14 cellular contexts compared by ENCODE assay signal in the genomic region with DNA sequence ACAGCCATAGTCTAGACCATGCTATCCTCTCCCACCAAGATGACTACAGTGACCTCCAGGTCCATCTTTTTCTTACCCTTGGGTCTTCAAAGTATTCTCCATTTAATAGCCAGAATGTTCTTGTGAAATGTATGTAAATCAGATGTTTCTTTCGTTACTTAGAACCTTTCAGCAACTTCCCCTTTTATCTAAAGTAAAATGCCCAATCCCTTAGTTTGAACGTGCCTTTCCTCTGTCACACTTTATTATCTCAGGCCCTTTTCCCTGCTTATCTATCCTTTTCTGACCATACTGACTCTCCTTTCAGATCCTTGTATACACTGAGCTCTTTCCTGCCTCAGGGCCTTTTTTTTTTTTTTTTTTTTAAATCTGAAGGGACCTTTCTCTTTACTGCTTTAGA. TPM values are rescaled to one million over a fixed set of nuclear protein-coding genes. Genes with fewer than 3 reads are reported as not detected.
DNase-seq lines count a peak whose midpoint lies in the region; ATAC-seq, FAIRE-seq and TF ChIP-seq lines count a peak whose summit lies in the region.
"Had no signal": no experiment of that assay in that cellular context is flagged by ENCODE, and none has a peak within 500 bp of the region (broad histone marks: within the 10 kb centered on the region; RNA-seq: fewer than 3 reads in every experiment).

No MANE protein-coding gene starts in this region.

- H3K4me3 ChIP-seq in NB4 (ENCODE audit: low read depth, low read length) (no peak overlapping the region), smooth muscle cell (no peak overlapping the region), small intestine (ENCODE audit: low read depth in 1 of 2, low read length in 2 of 2) (no peak overlapping the region)
- H3K4me3 ChIP-seq: gastrocnemius medialis had no signal

- intact Hi-C loops in activated naive CD4-positive, alpha-beta T cell treated with anti-CD3 and anti-CD28 coated beads for 36 hours (cut with micrococcal nuclease) = no loop called here
- intact Hi-C loops in activated T-helper 1 cell treated with anti-CD3 and anti-CD28 coated beads, Interleukin-12 subunit alpha, Interleukin-12 subunit beta, Interleukin-2, Interleukin-4 antibody, amounts not matched to agents 30 ng/mL and 10 ng/mL and 1 ng/mL, durations not matched to agents 14 hours and 24 hours and 36 hours (cut with micrococcal nuclease) = no loop called here

- H3K36me3 ChIP-seq in smooth muscle cell (ENCODE audit: low read depth) (no peaks in the 10 kb centered on the region), small intestine (ENCODE audit: control insufficient read depth in 2 of 2, insufficient read depth in 2 of 2, low read length in 2 of 2) (peaks cover 10 to 11% of the 10 kb centered on the region in 2 donors)
- H3K36me3 ChIP-seq: gastrocnemius medialis had no signal

- TF ChIP-seq POLR2A in NB4 (IDR thresholded peaks at IDR 0.05; ENCODE audit: extremely low read depth, insufficient read length) = no peak

- H3K9me3 Mint-ChIP-seq in activated naive CD4-positive, alpha-beta T cell treated with anti-CD3 and anti-CD28 coated beads for 36 hours = no peaks in the 10 kb centered on the region
- no peaks in the 10 kb centered on the region for H3K9me3 Mint-ChIP-seq in activated T-helper 1 cell treated with anti-CD3 and anti-CD28 coated beads, Interleukin-12 subunit alpha, Interleukin-12 subunit beta, Interleukin-2, Interleukin-4 antibody, amounts not matched to agents 30 ng/mL and 10 ng/mL and 1 ng/mL, durations not matched to agents 14 hours and 24 hours and 36 hours
- H3K9me3 Mint-ChIP-seq: activated T-cell treated with anti-CD3 and anti-CD28 coated beads, Interleukin-2, amount 50 U/mL, for 4 hours had no signal

- no peak overlapping the region for H3K4me2 ChIP-seq in smooth muscle cell

- no peak for DNase-seq in activated naive CD4-positive, alpha-beta T cell treated with anti-CD3 and anti-CD28 coated beads for 36 hours
- no peak for DNase-seq in activated naive CD4-positive, alpha-beta T cell treated with anti-CD3 and anti-CD28 coated beads, Interleukin-2, amount 50 U/mL, for 16 hours
- DNase-seq in NB4 (ENCODE audit: low read depth) (peak; percentile 39), smooth muscle cell (lab: John Stamatoyannopoulos, UW; ENCODE audit: unreplicated experiment) (no peak), superior temporal gyrus (ENCODE audit: extremely low spot score) (no peak), small intestine (no peak)
- no peak for DNase-seq in activated T-helper 1 cell treated with anti-CD3 and anti-CD28 coated beads, Interleukin-12 subunit alpha, Interleukin-12 subunit beta, Interleukin-2, Interleukin-4 antibody, amounts not matched to agents 30 ng/mL and 10 ng/mL and 1 ng/mL, durations not matched to agents 14 hours and 24 hours and 36 hours (ENCODE audit: low spot score)
- DNase-seq: activated T-cell treated with anti-CD3 and anti-CD28 coated beads, Interleukin-2, amount 50 U/mL, for 4 hours; DND-41; gastrocnemius medialis; midbrain; NCI-H510A had no signal

- no peak overlapping the region for H3K4me3 Mint-ChIP-seq in activated naive CD4-positive, alpha-beta T cell treated with anti-CD3 and anti-CD28 coated beads for 36 hours
- no peak overlapping the region for H3K4me3 Mint-ChIP-seq in activated T-helper 1 cell treated with anti-CD3 and anti-CD28 coated beads, Interleukin-12 subunit alpha, Interleukin-12 subunit beta, Interleukin-2, Interleukin-4 antibody, amounts not matched to agents 30 ng/mL and 10 ng/mL and 1 ng/mL, durations not matched to agents 14 hours and 24 hours and 36 hours
- H3K4me3 Mint-ChIP-seq: activated T-cell treated with anti-CD3 and anti-CD28 coated beads, Interleukin-2, amount 50 U/mL, for 4 hours had no signal

- no peak for FAIRE-seq in small intestine (lab: Jason Lieb, UNC)

- no peaks in the 10 kb centered on the region for H3K9me3 ChIP-seq in smooth muscle cell (replicated peaks; ENCODE audit: low read depth)
- H3K9me3 ChIP-seq in small intestine (ENCODE audit: control insufficient read depth, low read depth) = no peaks in the 10 kb centered on the region
- H3K9me3 ChIP-seq: gastrocnemius medialis had no signal

- no peak overlapping the region for H2AFZ ChIP-seq in smooth muscle cell (ENCODE audit: low read depth)

- peaks cover 5% of the 10 kb centered on the region for H3F3A ChIP-seq in smooth muscle cell (ENCODE audit: low read depth)

- H3K4me1 ChIP-seq in smooth muscle cell (ENCODE audit: low read depth) = no peaks in the 10 kb centered on the region
- no peaks in the 10 kb centered on the region for H3K4me1 ChIP-seq in small intestine (ENCODE audit: control insufficient read depth in 2 of 2, insufficient read depth in 1 of 2, low read depth in 1 of 2, low read length in 1 of 2)
- H3K4me1 ChIP-seq: gastrocnemius medialis had no signal

- H3K9ac ChIP-seq in smooth muscle cell (ENCODE audit: low read depth) = no peak overlapping the region

- H3K27ac ChIP-seq in smooth muscle cell (ENCODE audit: low read depth) = peak overlapping the region; percentile 35
- no peak overlapping the region for H3K27ac ChIP-seq in small intestine (ENCODE audit: low read depth in 1 of 2, low read length in 1 of 2)
- H3K27ac ChIP-seq: gastrocnemius medialis, VCaP had no signal

- H3K27me3 Mint-ChIP-seq in activated naive CD4-positive, alpha-beta T cell treated with anti-CD3 and anti-CD28 coated beads for 36 hours (ENCODE audit: low read depth) = no peaks in the 10 kb centered on the region
- H3K27me3 Mint-ChIP-seq in activated T-helper 1 cell treated with anti-CD3 and anti-CD28 coated beads, Interleukin-12 subunit alpha, Interleukin-12 subunit beta, Interleukin-2, Interleukin-4 antibody, amounts not matched to agents 30 ng/mL and 10 ng/mL and 1 ng/mL, durations not matched to agents 14 hours and 24 hours and 36 hours (ENCODE audit: insufficient read depth) = no peaks in the 10 kb centered on the region

- H3K4me1 Mint-ChIP-seq in activated naive CD4-positive, alpha-beta T cell treated with anti-CD3 and anti-CD28 coated beads for 36 hours (ENCODE audit: low read depth) = peaks cover 11% of the 10 kb centered on the region
- peaks cover 5% of the 10 kb centered on the region for H3K4me1 Mint-ChIP-seq in activated T-helper 1 cell treated with anti-CD3 and anti-CD28 coated beads, Interleukin-12 subunit alpha, Interleukin-12 subunit beta, Interleukin-2, Interleukin-4 antibody, amounts not matched to agents 30 ng/mL and 10 ng/mL and 1 ng/mL, durations not matched to agents 14 hours and 24 hours and 36 hours (ENCODE audit: low read depth)

- H3K27ac Mint-ChIP-seq in activated naive CD4-positive, alpha-beta T cell treated with anti-CD3 and anti-CD28 coated beads for 36 hours = peak overlapping the region; percentile 3
- peak overlapping the region; percentile 5 for H3K27ac Mint-ChIP-seq in activated T-helper 1 cell treated with anti-CD3 and anti-CD28 coated beads, Interleukin-12 subunit alpha, Interleukin-12 subunit beta, Interleukin-2, Interleukin-4 antibody, amounts not matched to agents 30 ng/mL and 10 ng/mL and 1 ng/mL, durations not matched to agents 14 hours and 24 hours and 36 hours

- peaks cover 25% of the 10 kb centered on the region for H3K36me3 Mint-ChIP-seq in activated naive CD4-positive, alpha-beta T cell treated with anti-CD3 and anti-CD28 coated beads for 36 hours (ENCODE audit: low read depth)
- peaks cover 18% of the 10 kb centered on the region for H3K36me3 Mint-ChIP-seq in activated T-helper 1 cell treated with anti-CD3 and anti-CD28 coated beads, Interleukin-12 subunit alpha, Interleukin-12 subunit beta, Interleukin-2, Interleukin-4 antibody, amounts not matched to agents 30 ng/mL and 10 ng/mL and 1 ng/mL, durations not matched to agents 14 hours and 24 hours and 36 hours (ENCODE audit: low read depth)

- H4K20me1 ChIP-seq in smooth muscle cell (ENCODE audit: low read depth) = peaks cover 98% of the 10 kb centered on the region

- H3K27me3 ChIP-seq in smooth muscle cell (ENCODE audit: low read depth) = no peaks in the 10 kb centered on the region
- no peaks in the 10 kb centered on the region for H3K27me3 ChIP-seq in small intestine (ENCODE audit: control insufficient read depth in 2 of 2, insufficient read depth in 2 of 2, low read length in 2 of 2)
- H3K27me3 ChIP-seq: gastrocnemius medialis had no signal

- no peak for TF ChIP-seq CTCF in NB4 (IDR thresholded peaks at IDR 0.05; ENCODE audit: low read depth, low read length)
- no peak for TF ChIP-seq CTCF in smooth muscle cell (IDR thresholded peaks at IDR 0.05; ENCODE audit: borderline replicate concordance, insufficient read depth, poor library complexity, severe bottlenecking)

- H3K79me2 ChIP-seq in smooth muscle cell (ENCODE audit: low read depth) = peaks cover 68% of the 10 kb centered on the region

- no peak for ATAC-seq in HG02571 (IDR thresholded peaks at IDR 0.05; ENCODE audit: unreplicated experiment)
- ATAC-seq: activated T-cell treated with anti-CD3 and anti-CD28 coated beads, Interleukin-2, amount 50 U/mL, for 4 hours; gastrocnemius medialis had no signal

- CTCF ChIA-PET in activated naive CD4-positive, alpha-beta T cell treated with anti-CD3 and anti-CD28 coated beads for 36 hours (lab: Charles Lee) = interaction anchor here (0.7 to 1.8 kb wide), 3 partner anchors 22 to 234 kb away, joined by 3 to 7 read pairs (median 5); no protein-coding TSS in a partner anchor

- WGBS in smooth muscle cell (ENCODE audit: low lambda C conversion rate) = 43% methylated on average over 2 of the region's 2 CpGs
- WGBS in small intestine, 3 donors = 62 to 80% (median 72%) methylated on average over 2 of the region's 2 CpGs

RNA-seq across cellular contexts. Expression of a gene that starts 17.9 kb away (rescaled TPM):
- total RNA-seq in activated naive CD4-positive, alpha-beta T cell treated with anti-CD3 and anti-CD28 coated beads for 36 hours = 10 to 100 TPM; 10.9 to 11.7 TPM
- 14.3 and 16.6 TPM in 2 replicates for total RNA-seq in activated T-helper 1 cell treated with anti-CD3 and anti-CD28 coated beads, Interleukin-12 subunit alpha, Interleukin-12 subunit beta, Interleukin-2, Interleukin-4 antibody, amounts not matched to agents 30 ng/mL and 10 ng/mL and 1 ng/mL, durations not matched to agents 14 hours and 24 hours and 36 hours
- total RNA-seq in smooth muscle cell = 17.0 and 17.6 TPM in 2 replicates
- polyA plus RNA-seq in smooth muscle cell (17.8 and 23.7 TPM in 2 replicates), small intestine (10 to 100 TPM in 1 of 3 donors, 1 to 10 TPM in 2; 7.0 to 12.5 (median 10.0) TPM)

RNA-seq across cellular contexts. Expression of a gene that starts 21.3 kb away (rescaled TPM):
- total RNA-seq in activated naive CD4-positive, alpha-beta T cell treated with anti-CD3 and anti-CD28 coated beads for 36 hours = 10 to 100 TPM; 85.9 to 98.1 TPM
- 131 and 133 TPM in 2 replicates for total RNA-seq in activated T-helper 1 cell treated with anti-CD3 and anti-CD28 coated beads, Interleukin-12 subunit alpha, Interleukin-12 subunit beta, Interleukin-2, Interleukin-4 antibody, amounts not matched to agents 30 ng/mL and 10 ng/mL and 1 ng/mL, durations not matched to agents 14 hours and 24 hours and 36 hours
- total RNA-seq in smooth muscle cell = 110 and 125 TPM in 2 replicates
- 121 and 150 TPM in 2 replicates for polyA plus RNA-seq in smooth muscle cell
- 100 to 1,000 TPM in 1 of 3 donors, 10 to 100 TPM in 2; 86.1 to 100 (median 88.4) TPM for polyA plus RNA-seq in small intestine

RNA-seq across cellular contexts. Expression of a gene that starts 43.4 kb away (rescaled TPM):
- total RNA-seq in activated naive CD4-positive, alpha-beta T cell treated with anti-CD3 and anti-CD28 coated beads for 36 hours = 100 to 1,000 TPM; 160 to 173 TPM
- 198 and 200 TPM in 2 replicates for total RNA-seq in activated T-helper 1 cell treated with anti-CD3 and anti-CD28 coated beads, Interleukin-12 subunit alpha, Interleukin-12 subunit beta, Interleukin-2, Interleukin-4 antibody, amounts not matched to agents 30 ng/mL and 10 ng/mL and 1 ng/mL, durations not matched to agents 14 hours and 24 hours and 36 hours
- total RNA-seq in smooth muscle cell = 25.3 and 34.4 TPM in 2 replicates
- polyA plus RNA-seq in smooth muscle cell (41.0 and 41.1 TPM in 2 replicates), small intestine (10 to 100 TPM; 17.0 to 39.0 (median 26.2) TPM)
